9 cellular contexts compared by ENCODE assay signal in the genomic region with DNA sequence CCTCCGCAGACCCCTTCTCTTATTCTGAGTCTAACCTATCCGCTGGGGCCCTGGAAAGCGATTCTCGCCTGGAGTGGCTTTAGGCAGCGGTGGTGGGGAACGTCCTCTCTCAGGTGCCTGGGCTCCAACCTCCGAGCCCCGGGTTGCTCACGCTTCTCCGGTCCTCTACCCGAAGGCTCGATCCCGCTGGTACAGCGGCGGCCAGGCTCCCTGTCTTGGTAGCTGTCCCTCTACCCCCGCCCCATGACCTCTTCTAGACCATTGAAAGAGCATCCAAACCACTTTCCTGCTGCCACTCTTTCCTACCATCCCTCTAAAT. TPM values are rescaled to one million over a fixed set of nuclear protein-coding genes. Genes with fewer than 3 reads are reported as not detected.
DNase-seq lines count a peak whose midpoint lies in the region; ATAC-seq and TF ChIP-seq lines count a peak whose summit lies in the region.
"Had no signal": no experiment of that assay in that cellular context is flagged by ENCODE, and none has a peak within 500 bp of the region (broad histone marks: within the 10 kb centered on the region; RNA-seq: fewer than 3 reads in every experiment).

No MANE protein-coding gene starts in this region.

- CTCF ChIA-PET in HCT116 (lab: Charles Lee) = no interaction called here

- RAD21 ChIA-PET in HCT116 (lab: Charles Lee; ENCODE audit: low non-redundant PET in 1 of 2, low total read pairs in 2 of 2, uncharacterized antibody in 2 of 2, unreplicated experiment in 2 of 2) = no interaction called here

- in situ Hi-C loops in astrocyte of the spinal cord (cut with HindIII; ENCODE audit: low sequenced_read_pairs) = no loop called here

- POLR2A ChIA-PET in HCT116 (lab: Charles Lee) = no interaction called here

- H3K79me2 ChIP-seq in HCT116 (ENCODE audit: insufficient read depth, low read length) = peaks cover 25% of the 10 kb centered on the region

- H3K4me1 ChIP-seq in HCT116 (ENCODE audit: control insufficient read depth in 1 of 2, insufficient read depth in 2 of 2, low read length in 2 of 2) = peaks cover 4 to 20% of the 10 kb centered on the region in 2 experiments

- no peak for TF ChIP-seq CTCF in HCT116 (IDR thresholded peaks at IDR 0.05 in 2 of 3, conservative IDR thresholded peaks at IDR 0.05 in 1 of 3; ENCODE audit: borderline replicate concordance in 1 of 3, insufficient read depth in 1 of 3, low read depth in 2 of 3, low read length in 2 of 3)
- TF ChIP-seq CTCF in astrocyte of the spinal cord (IDR thresholded peaks at IDR 0.05; ENCODE audit: low read depth, low read length) = no peak

- 0 out of 4 replicates have a peak, but pooled peaks cover 0 to 2% of the 10 kb centered on the region in 2 experiments for H3K36me3 ChIP-seq in HCT116 (ENCODE audit: control insufficient read depth in 1 of 2, insufficient read depth in 2 of 2, low read length in 2 of 2)

- no peaks in the 10 kb centered on the region for H3K9me3 ChIP-seq in HCT116 (ENCODE audit: control insufficient read depth in 1 of 2, insufficient read depth in 1 of 2, low read depth in 1 of 2, low read length in 2 of 2)

- TF ChIP-seq RAD21 in HCT116 (IDR thresholded peaks at IDR 0.05; ENCODE audit: low read depth) = no peak

- no peak for TF ChIP-seq POLR2A in HCT116 (IDR thresholded peaks at IDR 0.05; ENCODE audit: borderline replicate concordance, extremely low read depth, insufficient read depth, insufficient read length)

- H3K27ac ChIP-seq in HCT116 (ENCODE audit: low read depth, low read length) = peak overlapping the region; percentile 55

- no peaks in the 10 kb centered on the region for H4K20me1 ChIP-seq in HCT116 (ENCODE audit: insufficient read depth)

- H3K4me3 ChIP-seq in HCT116 (replicated peaks in 1 of 2; ENCODE audit: low read depth in 1 of 2, low read length in 2 of 2) = peak overlapping the region; percentile 71 to 72
- H3K4me3 ChIP-seq in astrocyte of the spinal cord (ENCODE audit: low read depth, low read length) = peak overlapping the region; percentile 44

- BruUV-seq in HCT116 (replicated peaks; lab: Mats Ljungman, UMichigan) = TSS peak; percentile 89

- H3K4me2 ChIP-seq in HCT116 (ENCODE audit: low read length) = peak overlapping the region; percentile 88

- peak; percentile 46 for DNase-seq in NCI-H2107 treated with DMSO at 0.1 percent for 48 hours (lab: John Stamatoyannopoulos, UW; ENCODE audit: unreplicated experiment)
- DNase-seq in NCI-H2107 (lab: John Stamatoyannopoulos, UW) = no peak
- peak; percentile 7 for DNase-seq in HCT116 (ENCODE audit: low read depth, low spot score)
- DNase-seq in NCI-H1092 treated with DMSO at 0.1 percent for 48 hours (lab: John Stamatoyannopoulos, UW) = peak; percentile 87
- no peak for DNase-seq in astrocyte of the spinal cord (ENCODE audit: low read depth, low spot score)
- peak; percentile 34 for DNase-seq in iPS-NIHi7 (ENCODE audit: extremely low spot score)
- DNase-seq in stimulated activated naive CD8-positive, alpha-beta T cell treated with anti-CD3 and anti-CD28 coated beads, Interleukin-15, Interleukin-2, amounts not matched to agents 100 U/mL and 50 U/mL, for 24 hours = no peak
- DNase-seq in activated effector memory CD4-positive, alpha-beta T cell treated with anti-CD3 and anti-CD28 coated beads, Interleukin-2, amount 50 U/mL, for 16 hours = no peak

- peak; percentile 59 for ATAC-seq in HCT116
- peak; percentile 30 for ATAC-seq in stimulated activated naive CD8-positive, alpha-beta T cell treated with anti-CD3 and anti-CD28 coated beads, Interleukin-15, Interleukin-2, amounts not matched to agents 100 U/mL and 50 U/mL, for 24 hours

- no peaks in the 10 kb centered on the region for H3K27me3 ChIP-seq in HCT116 (ENCODE audit: insufficient read depth, low read length)

- H2AFZ ChIP-seq in HCT116 (ENCODE audit: low read depth, low read length, poor library complexity, severe bottlenecking) = peak overlapping the region; percentile 59

- no peaks in the 10 kb centered on the region for H3K9me2 ChIP-seq in HCT116 (ENCODE audit: insufficient read depth)

- H3K9ac ChIP-seq in HCT116 (ENCODE audit: low read length) = peak overlapping the region; percentile 77

- intact Hi-C loops in HCT116 (cut with micrococcal nuclease) = loop anchor here (5.0 kb wide), 2 partner anchors 97 to 207 kb away; no protein-coding TSS in a partner anchor

TF ChIP-seq in HCT116, 20 proteins besides CTCF, POLR2A, EP300 and RAD21:
- no peak for TF ChIP-seq SIN3A (IDR thresholded peaks at IDR 0.05; ENCODE audit: low read depth)
- TF ChIP-seq, protein P1, sequence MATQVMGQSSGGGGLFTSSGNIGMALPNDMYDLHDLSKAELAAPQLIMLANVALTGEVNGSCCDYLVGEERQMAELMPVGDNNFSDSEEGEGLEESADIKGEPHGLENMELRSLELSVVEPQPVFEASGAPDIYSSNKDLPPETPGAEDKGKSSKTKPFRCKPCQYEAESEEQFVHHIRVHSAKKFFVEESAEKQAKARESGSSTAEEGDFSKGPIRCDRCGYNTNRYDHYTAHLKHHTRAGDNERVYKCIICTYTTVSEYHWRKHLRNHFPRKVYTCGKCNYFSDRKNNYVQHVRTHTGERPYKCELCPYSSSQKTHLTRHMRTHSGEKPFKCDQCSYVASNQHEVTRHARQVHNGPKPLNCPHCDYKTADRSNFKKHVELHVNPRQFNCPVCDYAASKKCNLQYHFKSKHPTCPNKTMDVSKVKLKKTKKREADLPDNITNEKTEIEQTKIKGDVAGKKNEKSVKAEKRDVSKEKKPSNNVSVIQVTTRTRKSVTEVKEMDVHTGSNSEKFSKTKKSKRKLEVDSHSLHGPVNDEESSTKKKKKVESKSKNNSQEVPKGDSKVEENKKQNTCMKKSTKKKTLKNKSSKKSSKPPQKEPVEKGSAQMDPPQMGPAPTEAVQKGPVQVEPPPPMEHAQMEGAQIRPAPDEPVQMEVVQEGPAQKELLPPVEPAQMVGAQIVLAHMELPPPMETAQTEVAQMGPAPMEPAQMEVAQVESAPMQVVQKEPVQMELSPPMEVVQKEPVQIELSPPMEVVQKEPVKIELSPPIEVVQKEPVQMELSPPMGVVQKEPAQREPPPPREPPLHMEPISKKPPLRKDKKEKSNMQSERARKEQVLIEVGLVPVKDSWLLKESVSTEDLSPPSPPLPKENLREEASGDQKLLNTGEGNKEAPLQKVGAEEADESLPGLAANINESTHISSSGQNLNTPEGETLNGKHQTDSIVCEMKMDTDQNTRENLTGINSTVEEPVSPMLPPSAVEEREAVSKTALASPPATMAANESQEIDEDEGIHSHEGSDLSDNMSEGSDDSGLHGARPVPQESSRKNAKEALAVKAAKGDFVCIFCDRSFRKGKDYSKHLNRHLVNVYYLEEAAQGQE (IDR thresholded peaks at IDR 0.05; ENCODE audit: low read depth) = no peak
- TF ChIP-seq EZH2phosphoT487 (IDR thresholded peaks at IDR 0.05; ENCODE audit: borderline replicate concordance) = no peak
- no peak for TF ChIP-seq TCF7L2 (IDR thresholded peaks at IDR 0.05; ENCODE audit: borderline replicate concordance, extremely low read depth, insufficient read depth, insufficient read length)
- no peak for TF ChIP-seq ZFX (IDR thresholded peaks at IDR 0.05)
- TF ChIP-seq CBX3 (IDR thresholded peaks at IDR 0.05; ENCODE audit: low read depth) = no peak
- TF ChIP-seq, protein P2, sequence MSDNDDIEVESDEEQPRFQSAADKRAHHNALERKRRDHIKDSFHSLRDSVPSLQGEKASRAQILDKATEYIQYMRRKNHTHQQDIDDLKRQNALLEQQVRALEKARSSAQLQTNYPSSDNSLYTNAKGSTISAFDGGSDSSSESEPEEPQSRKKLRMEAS (IDR thresholded peaks at IDR 0.05) = no peak
- no peak for TF ChIP-seq FOSL1 (IDR thresholded peaks at IDR 0.05; ENCODE audit: low read depth)
- TF ChIP-seq, protein P3, sequence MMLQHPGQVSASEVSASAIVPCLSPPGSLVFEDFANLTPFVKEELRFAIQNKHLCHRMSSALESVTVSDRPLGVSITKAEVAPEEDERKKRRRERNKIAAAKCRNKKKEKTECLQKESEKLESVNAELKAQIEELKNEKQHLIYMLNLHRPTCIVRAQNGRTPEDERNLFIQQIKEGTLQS (IDR thresholded peaks at IDR 0.05) = no peak
- TF ChIP-seq ZNF274 (IDR thresholded peaks at IDR 0.05; ENCODE audit: low read depth, low read length) = no peak
- no peak for TF ChIP-seq SRF (IDR thresholded peaks at IDR 0.05; ENCODE audit: low read depth)
- no peak for TF ChIP-seq POLR2AphosphoS5 (IDR thresholded peaks at IDR 0.05; ENCODE audit: low read depth, low read length)
- TF ChIP-seq SP1 (IDR thresholded peaks at IDR 0.05; ENCODE audit: low read depth) = no peak
- no peak for TF ChIP-seq CEBPB (IDR thresholded peaks at IDR 0.05; ENCODE audit: low read depth)
- TF ChIP-seq, protein P4, sequence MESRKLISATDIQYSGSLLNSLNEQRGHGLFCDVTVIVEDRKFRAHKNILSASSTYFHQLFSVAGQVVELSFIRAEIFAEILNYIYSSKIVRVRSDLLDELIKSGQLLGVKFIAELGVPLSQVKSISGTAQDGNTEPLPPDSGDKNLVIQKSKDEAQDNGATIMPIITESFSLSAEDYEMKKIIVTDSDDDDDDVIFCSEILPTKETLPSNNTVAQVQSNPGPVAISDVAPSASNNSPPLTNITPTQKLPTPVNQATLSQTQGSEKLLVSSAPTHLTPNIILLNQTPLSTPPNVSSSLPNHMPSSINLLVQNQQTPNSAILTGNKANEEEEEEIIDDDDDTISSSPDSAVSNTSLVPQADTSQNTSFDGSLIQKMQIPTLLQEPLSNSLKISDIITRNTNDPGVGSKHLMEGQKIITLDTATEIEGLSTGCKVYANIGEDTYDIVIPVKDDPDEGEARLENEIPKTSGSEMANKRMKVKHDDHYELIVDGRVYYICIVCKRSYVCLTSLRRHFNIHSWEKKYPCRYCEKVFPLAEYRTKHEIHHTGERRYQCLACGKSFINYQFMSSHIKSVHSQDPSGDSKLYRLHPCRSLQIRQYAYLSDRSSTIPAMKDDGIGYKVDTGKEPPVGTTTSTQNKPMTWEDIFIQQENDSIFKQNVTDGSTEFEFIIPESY (IDR thresholded peaks at IDR 0.05; ENCODE audit: extremely low read depth, insufficient replicate concordance, low read length) = no peak
- TF ChIP-seq JUND (IDR thresholded peaks at IDR 0.05) = no peak

RNA-seq across cellular contexts. Expression of a gene that starts 0.5 kb away (rescaled TPM):
- total RNA-seq in HCT116 (2021; ENCODE audit: unreplicated experiment) = 41.0 TPM
- 57.2 and 57.3 TPM in 2 replicates for polyA plus RNA-seq in HCT116 (2012)

RNA-seq across cellular contexts. Expression of a gene that starts 43.6 kb away (rescaled TPM):
- 15.9 TPM for total RNA-seq in HCT116 (2021; ENCODE audit: unreplicated experiment)
- 10.5 and 11.8 TPM in 2 replicates for polyA plus RNA-seq in HCT116 (2012)

RNA-seq across cellular contexts. Expression of a gene that starts 48.6 kb away (rescaled TPM):
- total RNA-seq in HCT116 (2021; ENCODE audit: unreplicated experiment) = not detected
- 0.96 and 1.5 TPM in 2 replicates for polyA plus RNA-seq in HCT116 (2012)
- total RNA-seq: Daoy had no signal

Comparison
In these comparisons a context has a peak if more than half of its experiments do, and no peak if none do; other contexts are left out.
1. DNase-seq: peak in NCI-H2107 treated with DMSO at 0.1 percent for 48 hours (single experiment), HCT116 (single experiment), NCI-H1092 treated with DMSO at 0.1 percent for 48 hours (single experiment) and iPS-NIHi7 (single experiment); none in NCI-H2107 (single experiment), astrocyte of the spinal cord (single experiment), stimulated activated naive CD8-positive, alpha-beta T cell treated with anti-CD3 and anti-CD28 coated beads, Interleukin-15, Interleukin-2, amounts not matched to agents 100 U/mL and 50 U/mL, for 24 hours (single experiment) and activated effector memory CD4-positive, alpha-beta T cell treated with anti-CD3 and anti-CD28 coated beads, Interleukin-2, amount 50 U/mL, for 16 hours (single experiment).